32 cellular contexts compared by ENCODE assay signal in the genomic region with DNA sequence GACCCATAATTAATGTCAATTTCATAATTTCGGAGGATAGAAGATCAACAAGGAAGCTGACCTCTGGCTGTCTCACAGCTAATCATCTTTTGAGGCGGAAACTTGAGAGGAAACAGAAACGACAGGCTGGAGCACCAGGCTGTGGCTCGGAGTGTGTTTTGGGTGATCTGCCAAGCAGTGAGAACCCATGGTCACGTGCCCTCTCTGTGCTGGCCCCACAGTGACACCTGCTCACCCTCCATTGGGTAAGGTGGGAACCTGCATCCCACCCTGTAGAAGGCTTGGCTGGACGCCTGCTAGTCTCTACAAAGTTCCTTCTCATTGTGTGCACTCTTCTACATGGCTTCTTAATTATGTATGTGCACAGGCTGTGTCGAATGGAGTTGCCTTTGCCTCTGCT.
"Had no signal": no experiment of that assay in that cellular context is flagged by ENCODE, and none has a peak within 500 bp of the region (broad histone marks: within the 10 kb centered on the region; RNA-seq: fewer than 3 reads in every experiment).

No MANE protein-coding gene starts in this region.

- H3K4me1 Mint-ChIP-seq: neural crest cell had no signal

- H3K36me3 Mint-ChIP-seq: stimulated activated memory B cell treated with anti-CD40 and anti-IgM and Interleukin-4, amounts not matched to agents 10 μg/mL and 1 μg/mL and 100 μg/mL, for 72 hours had no signal

- H3K27ac ChIP-seq: brain microvascular endothelial cell, coronary artery, dorsolateral prefrontal cortex, gastrocnemius medialis, left lung, lower lobe of right lung, parathyroid adenoma, psoas muscle, right atrium auricular region, thyroid gland, upper lobe of right lung, VCaP had no signal

- H3K36me3 ChIP-seq: brain microvascular endothelial cell, gastrocnemius medialis, left lung, lower lobe of right lung, right atrium auricular region, thyroid gland, upper lobe of right lung had no signal

- DNase-seq: activated CD4-positive, alpha-beta T cell treated with anti-CD3 and anti-CD28 coated beads for 48 hours; activated CD4-positive, alpha-beta T cell treated with anti-CD3 and anti-CD28 coated beads, Interleukin-2, amount 50 U/mL, for 48 hours; activated CD8-positive, alpha-beta memory T cell treated with anti-CD3 and anti-CD28 coated beads for 24 hours; activated effector memory CD4-positive, alpha-beta T cell treated with anti-CD3 and anti-CD28 coated beads, Interleukin-2, amount 50 U/mL, for 16 hours; activated naive CD4-positive, alpha-beta T cell treated with anti-CD3 and anti-CD28 coated beads for 36 hours; activated naive CD8-positive, alpha-beta T cell treated with anti-CD3 and anti-CD28 coated beads, Interleukin-2, amount 10 ng/mL, durations not matched to agents 7 days and 5 days; brain microvascular endothelial cell; dorsolateral prefrontal cortex; effector memory CD4-positive, alpha-beta T cell; gastrocnemius medialis; hippocampal formation; left lung; lower lobe of right lung; mesenchymal stem cell; naive thymus-derived CD8-positive, alpha-beta T cell; occipital lobe; psoas muscle; stimulated activated CD4-positive, alpha-beta T cell treated with anti-CD3 and anti-CD28 coated beads, Interleukin-1b, Interleukin-23, amount 100 ng/mL, for 48 hours; stimulated activated CD4-positive, alpha-beta T cell treated with anti-CD3 and anti-CD28 coated beads, Interleukin-4, amount 100 ng/mL, for 4 hours; stimulated activated CD8-positive, alpha-beta memory T cell treated with anti-CD3 and anti-CD28 coated beads, Interleukin-4, amount 100 ng/mL, for 48 hours; stimulated activated naive CD8-positive, alpha-beta T cell treated with anti-CD3 and anti-CD28 coated beads, Interleukin-15, amount 100 ng/mL, for 72 hours; thyroid gland; upper lobe of right lung had no signal

- H3K4me1 ChIP-seq: gastrocnemius medialis, left lung, lower lobe of right lung, parathyroid adenoma, psoas muscle, right atrium auricular region, thyroid gland, upper lobe of right lung had no signal

- H3K9me3 Mint-ChIP-seq: activated naive CD4-positive, alpha-beta T cell treated with anti-CD3 and anti-CD28 coated beads for 36 hours; activated naive CD8-positive, alpha-beta T cell treated with anti-CD3 and anti-CD28 coated beads, Interleukin-2, amount 10 ng/mL, durations not matched to agents 7 days and 5 days; naive thymus-derived CD8-positive, alpha-beta T cell; neural crest cell; stimulated activated memory B cell treated with anti-CD40 and anti-IgM and Interleukin-4, amounts not matched to agents 10 μg/mL and 1 μg/mL and 100 μg/mL, for 72 hours; stimulated activated naive CD8-positive, alpha-beta T cell treated with anti-CD3 and anti-CD28 coated beads, Interleukin-15, amount 100 ng/mL, for 72 hours had no signal

- H3K9ac ChIP-seq: parathyroid adenoma had no signal

- H3K4me3 ChIP-seq: coronary artery, dorsolateral prefrontal cortex, gastrocnemius medialis, left lung, lower lobe of right lung, psoas muscle, right atrium auricular region, smooth muscle cell, thyroid gland, upper lobe of right lung had no signal

- H3K27me3 Mint-ChIP-seq: stimulated activated memory B cell treated with anti-CD40 and anti-IgM and Interleukin-4, amounts not matched to agents 10 μg/mL and 1 μg/mL and 100 μg/mL, for 72 hours had no signal

- H3K9me3 ChIP-seq: gastrocnemius medialis, left lung, lower lobe of right lung, psoas muscle, right atrium auricular region, thyroid gland, upper lobe of right lung had no signal

- H3K4me3 Mint-ChIP-seq: activated naive CD4-positive, alpha-beta T cell treated with anti-CD3 and anti-CD28 coated beads for 36 hours; activated naive CD8-positive, alpha-beta T cell treated with anti-CD3 and anti-CD28 coated beads, Interleukin-2, amount 10 ng/mL, durations not matched to agents 7 days and 5 days; naive thymus-derived CD8-positive, alpha-beta T cell; neural crest cell; stimulated activated memory B cell treated with anti-CD40 and anti-IgM and Interleukin-4, amounts not matched to agents 10 μg/mL and 1 μg/mL and 100 μg/mL, for 72 hours; stimulated activated naive CD8-positive, alpha-beta T cell treated with anti-CD3 and anti-CD28 coated beads, Interleukin-15, amount 100 ng/mL, for 72 hours had no signal

- H3K27ac Mint-ChIP-seq: activated naive CD4-positive, alpha-beta T cell treated with anti-CD3 and anti-CD28 coated beads for 36 hours; activated naive CD8-positive, alpha-beta T cell treated with anti-CD3 and anti-CD28 coated beads, Interleukin-2, amount 10 ng/mL, durations not matched to agents 7 days and 5 days; naive thymus-derived CD8-positive, alpha-beta T cell; stimulated activated memory B cell treated with anti-CD40 and anti-IgM and Interleukin-4, amounts not matched to agents 10 μg/mL and 1 μg/mL and 100 μg/mL, for 72 hours; stimulated activated naive CD8-positive, alpha-beta T cell treated with anti-CD3 and anti-CD28 coated beads, Interleukin-15, amount 100 ng/mL, for 72 hours had no signal

- FAIRE-seq: keratinocyte, TTC549 had no signal
